Comparison of ENCODE assay signal across 8 cellular contexts in the genomic region with DNA sequence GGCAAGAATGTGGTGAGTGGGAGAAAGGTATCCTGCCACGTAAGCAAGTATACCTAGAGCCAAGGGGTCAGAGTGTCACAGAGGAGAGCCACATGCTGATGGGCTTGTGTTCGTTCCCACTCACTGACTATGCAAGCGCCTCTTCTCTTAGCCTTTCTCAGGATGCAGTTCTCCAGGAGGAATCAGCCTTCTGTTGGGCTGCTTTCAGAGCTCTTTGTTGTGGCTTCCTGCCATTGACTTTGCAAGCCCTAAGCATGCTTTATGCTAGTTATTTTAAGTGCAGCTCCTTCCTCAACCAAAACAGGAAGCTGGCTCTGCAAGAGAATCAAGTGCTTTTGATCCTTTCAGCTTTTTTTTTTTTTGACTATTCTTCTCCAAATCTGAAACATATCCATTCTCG.
DNase-seq lines count a peak whose midpoint lies in the region; ATAC-seq, FAIRE-seq and TF ChIP-seq lines count a peak whose summit lies in the region.

No MANE protein-coding gene starts in this region.

- H3K36me3 ChIP-seq in WERI-Rb-1 = no peaks in the 10 kb centered on the region; the same call in none of the 2 replicates

- FAIRE-seq in H54 (lab: Jason Lieb, UNC) = peak; percentile 20

- H3K4me3 ChIP-seq in WERI-Rb-1 (ENCODE audit: low read depth, low read length) = no peak overlapping the region

- H3K9me3 ChIP-seq in WERI-Rb-1 (ENCODE audit: severe bottlenecking) = no peaks in the 10 kb centered on the region

- DNase-seq in H54 (ENCODE audit: insufficient read length, low spot score) = no peak
- peak; percentile 45 for DNase-seq in SKM-1 (lab: John Stamatoyannopoulos, UW; ENCODE audit: unreplicated experiment)
- peak; percentile 9 for DNase-seq in effector CD4-positive, alpha-beta T cell
- DNase-seq in pons (ENCODE audit: low spot score) = peak; percentile 85
- DNase-seq in ureter (ENCODE audit: low spot score) = no peak
- no peak for DNase-seq in WERI-Rb-1
- DNase-seq in COLO829 (ENCODE audit: low spot score) = no peak

- no peak for TF ChIP-seq CTCF in WERI-Rb-1 (IDR thresholded peaks at IDR 0.05; ENCODE audit: low read depth, low read length)

- TF ChIP-seq POLR2A in H54 (IDR thresholded peaks at IDR 0.05; ENCODE audit: low read depth, low read length) = no peak

- H3K27me3 ChIP-seq in WERI-Rb-1 (ENCODE audit: insufficient read depth, low read depth, severe bottlenecking) = no peaks in the 10 kb centered on the region

- ATAC-seq in GM21737 (IDR thresholded peaks at IDR 0.05; ENCODE audit: unreplicated experiment) = no peak

- H3K27ac ChIP-seq in WERI-Rb-1 = no peak overlapping the region

Comparison
In these comparisons a context has a peak if more than half of its experiments do, and no peak if none do; other contexts are left out.
1. DNase-seq: peak in SKM-1 (single experiment), effector CD4-positive, alpha-beta T cell (single experiment) and pons (single experiment); none in H54 (single experiment), ureter (single experiment), WERI-Rb-1 (single experiment) and COLO829 (single experiment).